ENCODE assay signal across 9 cellular contexts in genomic region chr13:31027136-31027535, GRCh38.
"Had no signal": no experiment of that assay in that cellular context is flagged by ENCODE, and none has a peak within 500 bp of the region (broad histone marks: within the 10 kb centered on the region; RNA-seq: fewer than 3 reads in every experiment).

No MANE protein-coding gene starts in this region.

- H3K27ac ChIP-seq: GM23248 had no signal

- ATAC-seq: HCT116, K562 had no signal

- H3K9me3 Mint-ChIP-seq: HFFc6 had no signal

- H3K9ac ChIP-seq: GM23248 had no signal

- H3K4me3 Mint-ChIP-seq: HFFc6 had no signal

- H2AFZ ChIP-seq: GM23248 had no signal

- H3K4me3 ChIP-seq: GM23248, HAP-1, K562 had no signal

- H3K27ac Mint-ChIP-seq: HFFc6 had no signal

- H3K9me3 ChIP-seq: HAP-1 had no signal

- FAIRE-seq: HTR-8/SVneo, K562 had no signal

- H3K36me3 ChIP-seq: HAP-1 had no signal

- DNase-seq: GM23248, GOT3, H7, HFFc6, IMR-90 had no signal
